ENCODE assay signal across 1 cellular context in the genomic region with DNA sequence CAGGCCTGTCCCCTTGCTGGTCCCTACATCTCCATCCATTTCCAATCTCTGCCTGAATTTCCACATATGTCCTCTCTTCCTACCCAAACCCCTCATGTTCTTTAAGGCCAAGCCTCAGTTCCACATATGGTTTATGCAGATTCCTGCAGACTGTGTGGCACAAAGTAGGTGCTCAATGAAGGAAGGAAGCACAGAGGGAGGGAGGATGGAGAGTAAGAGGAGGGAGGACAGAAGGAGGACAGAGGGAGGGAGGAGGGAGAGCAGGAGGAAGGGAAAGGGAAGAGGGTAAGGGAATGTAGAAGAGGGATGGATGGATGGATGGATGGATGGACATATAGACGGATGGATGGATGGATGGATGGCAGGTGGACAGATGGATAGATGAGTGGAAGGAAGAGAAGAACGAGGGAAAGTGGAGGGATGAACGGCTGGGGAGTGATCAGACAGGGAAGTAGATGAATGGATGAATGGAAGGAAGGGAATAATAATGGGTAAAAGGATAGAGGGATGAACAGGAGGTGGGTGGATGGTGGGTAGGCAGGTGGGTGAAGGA.
TF ChIP-seq lines count a peak whose summit lies in the region.

No MANE protein-coding gene starts in this region.

TF ChIP-seq in GM12878, 131 proteins besides CTCF, POLR2A, EP300 and RAD21:
- TF ChIP-seq RBBP5 (conservative IDR thresholded peaks at IDR 0.05) (no peak), CHD1 (IDR thresholded peaks at IDR 0.05; ENCODE audit: low read depth, low read length) (no peak), CREB1 (IDR thresholded peaks at IDR 0.05; ENCODE audit: low read depth) (no peak), WRNIP1 (IDR thresholded peaks at IDR 0.05; ENCODE audit: borderline replicate concordance, low read depth, low read length) (no peak), STAT1 (conservative IDR thresholded peaks at IDR 0.05) (no peak), EZH2 (IDR thresholded peaks at IDR 0.05; ENCODE audit: borderline replicate concordance, control insufficient read depth, low read depth, low read length) (no peak), ASH2L (IDR thresholded peaks at IDR 0.05; ENCODE audit: borderline replicate concordance, low read depth) (no peak)
- TF ChIP-seq, protein P1, sequence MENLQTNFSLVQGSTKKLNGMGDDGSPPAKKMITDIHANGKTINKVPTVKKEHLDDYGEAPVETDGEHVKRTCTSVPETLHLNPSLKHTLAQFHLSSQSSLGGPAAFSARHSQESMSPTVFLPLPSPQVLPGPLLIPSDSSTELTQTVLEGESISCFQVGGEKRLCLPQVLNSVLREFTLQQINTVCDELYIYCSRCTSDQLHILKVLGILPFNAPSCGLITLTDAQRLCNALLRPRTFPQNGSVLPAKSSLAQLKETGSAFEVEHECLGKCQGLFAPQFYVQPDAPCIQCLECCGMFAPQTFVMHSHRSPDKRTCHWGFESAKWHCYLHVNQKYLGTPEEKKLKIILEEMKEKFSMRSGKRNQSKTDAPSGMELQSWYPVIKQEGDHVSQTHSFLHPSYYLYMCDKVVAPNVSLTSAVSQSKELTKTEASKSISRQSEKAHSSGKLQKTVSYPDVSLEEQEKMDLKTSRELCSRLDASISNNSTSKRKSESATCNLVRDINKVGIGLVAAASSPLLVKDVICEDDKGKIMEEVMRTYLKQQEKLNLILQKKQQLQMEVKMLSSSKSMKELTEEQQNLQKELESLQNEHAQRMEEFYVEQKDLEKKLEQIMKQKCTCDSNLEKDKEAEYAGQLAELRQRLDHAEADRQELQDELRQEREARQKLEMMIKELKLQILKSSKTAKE (IDR thresholded peaks at IDR 0.05; ENCODE audit: low read depth, poor library complexity, severe bottlenecking), result no peak
- TF ChIP-seq, protein P2, sequence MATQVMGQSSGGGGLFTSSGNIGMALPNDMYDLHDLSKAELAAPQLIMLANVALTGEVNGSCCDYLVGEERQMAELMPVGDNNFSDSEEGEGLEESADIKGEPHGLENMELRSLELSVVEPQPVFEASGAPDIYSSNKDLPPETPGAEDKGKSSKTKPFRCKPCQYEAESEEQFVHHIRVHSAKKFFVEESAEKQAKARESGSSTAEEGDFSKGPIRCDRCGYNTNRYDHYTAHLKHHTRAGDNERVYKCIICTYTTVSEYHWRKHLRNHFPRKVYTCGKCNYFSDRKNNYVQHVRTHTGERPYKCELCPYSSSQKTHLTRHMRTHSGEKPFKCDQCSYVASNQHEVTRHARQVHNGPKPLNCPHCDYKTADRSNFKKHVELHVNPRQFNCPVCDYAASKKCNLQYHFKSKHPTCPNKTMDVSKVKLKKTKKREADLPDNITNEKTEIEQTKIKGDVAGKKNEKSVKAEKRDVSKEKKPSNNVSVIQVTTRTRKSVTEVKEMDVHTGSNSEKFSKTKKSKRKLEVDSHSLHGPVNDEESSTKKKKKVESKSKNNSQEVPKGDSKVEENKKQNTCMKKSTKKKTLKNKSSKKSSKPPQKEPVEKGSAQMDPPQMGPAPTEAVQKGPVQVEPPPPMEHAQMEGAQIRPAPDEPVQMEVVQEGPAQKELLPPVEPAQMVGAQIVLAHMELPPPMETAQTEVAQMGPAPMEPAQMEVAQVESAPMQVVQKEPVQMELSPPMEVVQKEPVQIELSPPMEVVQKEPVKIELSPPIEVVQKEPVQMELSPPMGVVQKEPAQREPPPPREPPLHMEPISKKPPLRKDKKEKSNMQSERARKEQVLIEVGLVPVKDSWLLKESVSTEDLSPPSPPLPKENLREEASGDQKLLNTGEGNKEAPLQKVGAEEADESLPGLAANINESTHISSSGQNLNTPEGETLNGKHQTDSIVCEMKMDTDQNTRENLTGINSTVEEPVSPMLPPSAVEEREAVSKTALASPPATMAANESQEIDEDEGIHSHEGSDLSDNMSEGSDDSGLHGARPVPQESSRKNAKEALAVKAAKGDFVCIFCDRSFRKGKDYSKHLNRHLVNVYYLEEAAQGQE (IDR thresholded peaks at IDR 0.05; ENCODE audit: low read depth, low read length), result no peak
- TF ChIP-seq, protein P3, sequence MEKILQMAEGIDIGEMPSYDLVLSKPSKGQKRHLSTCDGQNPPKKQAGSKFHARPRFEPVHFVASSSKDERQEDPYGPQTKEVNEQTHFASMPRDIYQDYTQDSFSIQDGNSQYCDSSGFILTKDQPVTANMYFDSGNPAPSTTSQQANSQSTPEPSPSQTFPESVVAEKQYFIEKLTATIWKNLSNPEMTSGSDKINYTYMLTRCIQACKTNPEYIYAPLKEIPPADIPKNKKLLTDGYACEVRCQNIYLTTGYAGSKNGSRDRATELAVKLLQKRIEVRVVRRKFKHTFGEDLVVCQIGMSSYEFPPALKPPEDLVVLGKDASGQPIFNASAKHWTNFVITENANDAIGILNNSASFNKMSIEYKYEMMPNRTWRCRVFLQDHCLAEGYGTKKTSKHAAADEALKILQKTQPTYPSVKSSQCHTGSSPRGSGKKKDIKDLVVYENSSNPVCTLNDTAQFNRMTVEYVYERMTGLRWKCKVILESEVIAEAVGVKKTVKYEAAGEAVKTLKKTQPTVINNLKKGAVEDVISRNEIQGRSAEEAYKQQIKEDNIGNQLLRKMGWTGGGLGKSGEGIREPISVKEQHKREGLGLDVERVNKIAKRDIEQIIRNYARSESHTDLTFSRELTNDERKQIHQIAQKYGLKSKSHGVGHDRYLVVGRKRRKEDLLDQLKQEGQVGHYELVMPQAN (conservative IDR thresholded peaks at IDR 0.05), result no peak
